In genomic region chrX:103628386-103629290, GRCh38 we compare ENCODE assay signal across 8 cellular contexts. TPM values are rescaled to one million over a fixed set of nuclear protein-coding genes. Genes with fewer than 3 reads are reported as not detected.
DNase-seq lines count a peak whose midpoint lies in the region; ATAC-seq and TF ChIP-seq lines count a peak whose summit lies in the region.

Gene TCEAL1 (plus strand): TSS chrX:103628975. CDS start chrX:103629917, 942 bp downstream.

- H4K8ac ChIP-seq in trophoblast cell (ENCODE audit: low read depth, low read length) = peak within 1 kb of the TSS; percentile 97

- H4K20me1 ChIP-seq in PC-9 (ENCODE audit: insufficient read depth) = no peaks in the 10 kb centered on the region

- H3K18ac ChIP-seq in trophoblast cell (ENCODE audit: low read length) = peak within 1 kb of the TSS; percentile 99

- no peaks in the 10 kb centered on the region for H3K9me3 ChIP-seq in PC-9 (ENCODE audit: insufficient read depth, low read depth)
- H3K9me3 ChIP-seq in left ventricle myocardium inferior (replicated peaks) = no peaks in the 10 kb centered on the region
- no peaks in the 10 kb centered on the region for H3K9me3 ChIP-seq in trophoblast cell (ENCODE audit: insufficient read depth, low read depth, low read length)

- H3F3A ChIP-seq in PC-9 (ENCODE audit: insufficient read depth, low read depth) = peaks cover 8% of the 10 kb centered on the region; the same call in 1 of the 2 replicates

- H3K9ac ChIP-seq in trophoblast cell (ENCODE audit: low read length) = peak within 1 kb of the TSS; percentile 95

- H3K4me2 ChIP-seq in PC-9 (peak within 1 kb of the TSS; percentile 90), trophoblast cell (ENCODE audit: low read length) (peak within 1 kb of the TSS; percentile 87)

- no peak within 1 kb of the TSS for H3K23ac ChIP-seq in trophoblast cell (ENCODE audit: low read length)

- ATAC-seq in GM19467 (IDR thresholded peaks at IDR 0.05; ENCODE audit: unreplicated experiment) = peak; percentile 68

- peak within 1 kb of the TSS; percentile 95 for H3K14ac ChIP-seq in trophoblast cell (ENCODE audit: low read length)

- H2BK5ac ChIP-seq in trophoblast cell (ENCODE audit: low read depth, low read length, poor library complexity) = peak within 1 kb of the TSS; percentile 89

- CTCF ChIA-PET in PC-9 (lab: Charles Lee) = interaction anchor here (0.6 to 1.7 kb wide), 2 partner anchors 58 to 285 kb away, joined by 4 to 9 read pairs; no protein-coding TSS in a partner anchor

- no peaks in the 10 kb centered on the region for H3K9me2 ChIP-seq in PC-9 (ENCODE audit: insufficient read depth)

- peak within 1 kb of the TSS; percentile 4 for H4K12ac ChIP-seq in trophoblast cell (ENCODE audit: low read depth, low read length)

- TF ChIP-seq CTCF in PC-9 (conservative IDR thresholded peaks at IDR 0.05) = no peak
- no peak for TF ChIP-seq CTCF in left ventricle myocardium inferior (IDR thresholded peaks at IDR 0.05; ENCODE audit: borderline replicate concordance)

- no CpG with 5 or more reads among the region's 31 CpGs for WGBS in trophoblast cell (ENCODE audit: extremely low coverage, insufficient coverage, insufficient read length)

- POLR2A ChIA-PET in PC-9 (lab: Charles Lee; ENCODE audit: unreplicated experiment) = no interaction called here

- peak within 1 kb of the TSS; percentile 86 for H3K4ac ChIP-seq in trophoblast cell (ENCODE audit: low read depth, low read length)

- intact Hi-C loops in PC-9 (cut with micrococcal nuclease; ENCODE audit: unreplicated experiment) (no loop called here), left ventricle myocardium inferior (cut with micrococcal nuclease) (no loop called here)

- H3K27me3 ChIP-seq in PC-9 (ENCODE audit: insufficient read depth, low read depth) (no peaks in the 10 kb centered on the region), left ventricle myocardium inferior (ENCODE audit: low read depth) (no peaks in the 10 kb centered on the region), trophoblast cell (ENCODE audit: insufficient read depth, low read length) (no peaks in the 10 kb centered on the region)

- peak; percentile 61 for DNase-seq in Caki2 (ENCODE audit: low read depth)
- DNase-seq in HT-29 (ENCODE audit: low spot score) = peak; percentile 55
- DNase-seq in PC-9 = peak in 1 of 2 experiments; percentile 41
- peak in 53 of 56 donors; percentile 1 to 78 (median 47) for DNase-seq in amygdala (lab: John Stamatoyannopoulos, UW)
- peak; percentile 47 for DNase-seq in left ventricle myocardium inferior
- DNase-seq in trophoblast cell = peak; percentile 27 to 45
- DNase-seq in NK-92 treated with Interleukin-12 subunit alpha and Interleukin-12 subunit beta, amount 100 ng/mL, for 24 hours (lab: John Stamatoyannopoulos, UW) = no peak

- H3K79me2 ChIP-seq in PC-9 (ENCODE audit: low read depth) = peaks cover 18% of the 10 kb centered on the region
- H3K79me2 ChIP-seq in trophoblast cell (ENCODE audit: control insufficient read depth, insufficient read depth, low read length, poor library complexity) = no peaks in the 10 kb centered on the region

- peak within 1 kb of the TSS; percentile 78 for H3K27ac ChIP-seq in PC-9
- H3K27ac ChIP-seq in left ventricle myocardium inferior (replicated peaks) = peak within 1 kb of the TSS; percentile 95
- H3K27ac ChIP-seq in trophoblast cell (ENCODE audit: low read depth, low read length) = peak within 1 kb of the TSS; percentile 93

- H3K36me3 ChIP-seq in PC-9 (ENCODE audit: low read depth) = no peaks in the 10 kb centered on the region
- no peaks in the 10 kb centered on the region for H3K36me3 ChIP-seq in left ventricle myocardium inferior
- no peaks in the 10 kb centered on the region for H3K36me3 ChIP-seq in trophoblast cell (ENCODE audit: control insufficient read depth in 1 of 2, insufficient read depth in 2 of 2, low read length in 2 of 2)

- H2AK5ac ChIP-seq in trophoblast cell (ENCODE audit: low read length) = no peak within 1 kb of the TSS

- H3K79me1 ChIP-seq in trophoblast cell (ENCODE audit: low read length) = peaks cover 18% of the 10 kb centered on the region

- peaks cover 12% of the 10 kb centered on the region for H3K4me1 ChIP-seq in PC-9 (replicated peaks; ENCODE audit: insufficient read depth)
- peaks cover 33% of the 10 kb centered on the region for H3K4me1 ChIP-seq in left ventricle myocardium inferior
- peaks cover 10 to 12% of the 10 kb centered on the region in 2 experiments for H3K4me1 ChIP-seq in trophoblast cell (ENCODE audit: control insufficient read depth in 1 of 2, insufficient read depth in 2 of 2, low read length in 2 of 2)

- no peak within 1 kb of the TSS for H2BK12ac ChIP-seq in trophoblast cell (ENCODE audit: low read length)

- H2AFZ ChIP-seq in PC-9 (peak within 1 kb of the TSS; percentile 97), trophoblast cell (ENCODE audit: insufficient read depth, low read length, poor library complexity) (peak within 1 kb of the TSS; percentile 81)

- in situ Hi-C loops in Caki2 (cut with HindIII; ENCODE audit: low pct_unique_long_range_greater_than_20kb, low sequenced_read_pairs) = no loop called here

- peak within 1 kb of the TSS; percentile 93 for H4K91ac ChIP-seq in trophoblast cell (ENCODE audit: low read depth, low read length)

- peak within 1 kb of the TSS; percentile 91 for H3K4me3 ChIP-seq in PC-9
- H3K4me3 ChIP-seq in left ventricle myocardium inferior = peak within 1 kb of the TSS; percentile 78
- H3K4me3 ChIP-seq in trophoblast cell (ENCODE audit: low read depth, low read length) = peak within 1 kb of the TSS; percentile 92

- peak within 1 kb of the TSS; percentile 77 for H2BK120ac ChIP-seq in trophoblast cell (ENCODE audit: insufficient read depth, low read length, poor library complexity)

- BruUV-seq in PC-9 (replicated peaks; lab: Mats Ljungman, UMichigan) = TSS peak; percentile 82

RNA-seq across cellular contexts. Expression of gene TCEAL1, which starts in this region (rescaled TPM):
- 18.4 and 18.9 TPM in 2 replicates for total RNA-seq in Caki2 (2014; rRNA removed; shearing (Covaris generic); ENCODE audit: low replicate concordance)
- 5.6 and 8.4 TPM in 2 replicates for total RNA-seq in HT-29 (2014; rRNA removed; shearing (Covaris generic))
- total RNA-seq in PC-9 (2021) (25.2 and 26.8 TPM in 2 replicates), left ventricle myocardium inferior (22.9 TPM)
- polyA plus RNA-seq in trophoblast cell (2013) = 13.1 and 14.0 TPM in 2 replicates
